In genomic region chr13:20231839-20232555, GRCh38 we compare ENCODE assay signal across 7 cellular contexts. TPM values are rescaled to one million over a fixed set of nuclear protein-coding genes. Genes with fewer than 3 reads are reported as not detected.
DNase-seq lines count a peak whose midpoint lies in the region; ATAC-seq and TF ChIP-seq lines count a peak whose summit lies in the region.

Gene GJB6 (minus strand): TSS chr13:20232319. CDS start chr13:20223480, 8,839 bp downstream.

- no peak within 1 kb of the TSS for H3K27ac Mint-ChIP-seq in activated T-helper 2 cell treated with anti-CD3 and anti-CD28 coated beads, Interferon-gamma antibody, Interleukin-2, Interleukin-4, amounts not matched to agents 10 μg/mL and 5 μg/mL and 100 μg/mL, durations not matched to agents 14 hours and 24 hours and 36 hours

- peak within 1 kb of the TSS; percentile 51 for H3K4me3 ChIP-seq in HUES6 (ENCODE audit: low read depth, low read length)
- H3K4me3 ChIP-seq in iPS-15b (ENCODE audit: low read depth, low read length), result peak within 1 kb of the TSS; percentile 36

- no peaks in the 10 kb centered on the region for H3K9me3 Mint-ChIP-seq in activated T-helper 2 cell treated with anti-CD3 and anti-CD28 coated beads, Interferon-gamma antibody, Interleukin-2, Interleukin-4, amounts not matched to agents 10 μg/mL and 5 μg/mL and 100 μg/mL, durations not matched to agents 14 hours and 24 hours and 36 hours

- peaks cover 4% of the 10 kb centered on the region for H3K36me3 Mint-ChIP-seq in activated T-helper 2 cell treated with anti-CD3 and anti-CD28 coated beads, Interferon-gamma antibody, Interleukin-2, Interleukin-4, amounts not matched to agents 10 μg/mL and 5 μg/mL and 100 μg/mL, durations not matched to agents 14 hours and 24 hours and 36 hours (ENCODE audit: low read depth)

- no peaks in the 10 kb centered on the region for H3K9me3 ChIP-seq in HUES6 (ENCODE audit: control insufficient read depth, insufficient read depth, low read depth, low read length)
- no peaks in the 10 kb centered on the region for H3K9me3 ChIP-seq in iPS-15b (ENCODE audit: control insufficient read depth, insufficient read depth, low read length)

- no peak within 1 kb of the TSS for H3K9ac ChIP-seq in HUES6 (ENCODE audit: low read length)
- no peak within 1 kb of the TSS for H3K9ac ChIP-seq in iPS-15b (ENCODE audit: low read depth, low read length)

- H3K27me3 Mint-ChIP-seq in activated T-helper 2 cell treated with anti-CD3 and anti-CD28 coated beads, Interferon-gamma antibody, Interleukin-2, Interleukin-4, amounts not matched to agents 10 μg/mL and 5 μg/mL and 100 μg/mL, durations not matched to agents 14 hours and 24 hours and 36 hours (ENCODE audit: low read depth), result peaks cover 51% of the 10 kb centered on the region

- H3K4me1 ChIP-seq in HUES6 (ENCODE audit: control insufficient read depth, insufficient read depth, low read length) (peaks cover 10% of the 10 kb centered on the region), iPS-15b (ENCODE audit: control insufficient read depth, insufficient read depth, low read length) (no peaks in the 10 kb centered on the region)

- no peak for TF ChIP-seq CTCF in GM10266 (IDR thresholded peaks at IDR 0.05; ENCODE audit: control insufficient read depth, insufficient read depth, low read depth, missing control alignments)

- peak within 1 kb of the TSS; percentile 70 for H3K4me3 Mint-ChIP-seq in activated T-helper 2 cell treated with anti-CD3 and anti-CD28 coated beads, Interferon-gamma antibody, Interleukin-2, Interleukin-4, amounts not matched to agents 10 μg/mL and 5 μg/mL and 100 μg/mL, durations not matched to agents 14 hours and 24 hours and 36 hours (ENCODE audit: low read depth)

- ATAC-seq in HG03521 (IDR thresholded peaks at IDR 0.05; ENCODE audit: unreplicated experiment), result no peak

- H3K36me3 ChIP-seq in HUES6 (ENCODE audit: control insufficient read depth, insufficient read depth, low read length), result no peaks in the 10 kb centered on the region
- no peaks in the 10 kb centered on the region for H3K36me3 ChIP-seq in iPS-15b (ENCODE audit: control insufficient read depth, insufficient read depth, low read length)

- H3K27me3 ChIP-seq in HUES6 (ENCODE audit: control insufficient read depth, insufficient read depth, low read length) (peaks cover 90% of the 10 kb centered on the region), iPS-15b (ENCODE audit: control insufficient read depth, insufficient read depth, low read length) (peaks cover 70% of the 10 kb centered on the region)

- intact Hi-C loops in activated T-helper 2 cell treated with anti-CD3 and anti-CD28 coated beads, Interferon-gamma antibody, Interleukin-2, Interleukin-4, amounts not matched to agents 10 μg/mL and 5 μg/mL and 100 μg/mL, durations not matched to agents 14 hours and 24 hours and 36 hours (cut with micrococcal nuclease), result no loop called here

- peaks cover 12% of the 10 kb centered on the region for H3K4me1 Mint-ChIP-seq in activated T-helper 2 cell treated with anti-CD3 and anti-CD28 coated beads, Interferon-gamma antibody, Interleukin-2, Interleukin-4, amounts not matched to agents 10 μg/mL and 5 μg/mL and 100 μg/mL, durations not matched to agents 14 hours and 24 hours and 36 hours (ENCODE audit: low read depth)

- no peak for DNase-seq in activated T-helper 2 cell treated with anti-CD3 and anti-CD28 coated beads, Interferon-gamma antibody, Interleukin-2, Interleukin-4, amounts not matched to agents 10 μg/mL and 5 μg/mL and 100 μg/mL, durations not matched to agents 14 hours and 24 hours and 36 hours (ENCODE audit: low spot score)
- peak; percentile 25 for DNase-seq in stimulated activated CD4-positive, alpha-beta T cell treated with anti-CD3 and anti-CD28 coated beads, Interleukin-4, amount 100 ng/mL, for 24 hours
- no peak for DNase-seq in GM10266 (ENCODE audit: extremely low spot score)
- DNase-seq in Kasumi-1 (lab: John Stamatoyannopoulos, UW), result no peak

- H3K27ac ChIP-seq in HUES6 (ENCODE audit: low read depth, low read length), result no peak within 1 kb of the TSS

RNA-seq across cellular contexts. Expression of gene GJB6, which starts in this region (rescaled TPM):
- total RNA-seq in activated T-helper 2 cell treated with anti-CD3 and anti-CD28 coated beads, Interferon-gamma antibody, Interleukin-2, Interleukin-4, amounts not matched to agents 10 μg/mL and 5 μg/mL and 100 μg/mL, durations not matched to agents 14 hours and 24 hours and 36 hours, result 1.7 TPM in 2 replicates
